Comparison of ENCODE assay signal across 24 cellular contexts in genomic region chr22:27099896-27100295, GRCh38.
"Had no signal": no experiment of that assay in that cellular context is flagged by ENCODE, and none has a peak within 500 bp of the region (broad histone marks: within the 10 kb centered on the region; RNA-seq: fewer than 3 reads in every experiment).

No MANE protein-coding gene starts in this region.

- H3K27me3 ChIP-seq: ascending aorta, sigmoid colon had no signal

- H3K4me3 ChIP-seq: ascending aorta, heart left ventricle, lung, smooth muscle cell, thoracic aorta had no signal

- H3K9me3 ChIP-seq: ascending aorta, gastroesophageal sphincter, heart left ventricle, sigmoid colon, thoracic aorta had no signal

- DNase-seq: activated CD4-positive, alpha-beta T cell treated with anti-CD3 and anti-CD28 coated beads for 1 hour; activated CD4-positive, alpha-beta T cell treated with anti-CD3 and anti-CD28 coated beads, Interleukin-2, amount 50 U/mL, for 1 hour; activated CD8-positive, alpha-beta T cell treated with anti-CD3 and anti-CD28 coated beads, Interleukin-2, amount 10 ng/mL, durations not matched to agents 7 days and 5 days; cerebellar nuclear complex; cortex of kidney; midbrain; natural killer cell; occipital lobe; sigmoid colon; stimulated activated CD4-positive, alpha-beta T cell treated with anti-CD3 and anti-CD28 coated beads, Interleukin-15, amount 100 ng/mL, for 24 hours; stimulated activated CD8-positive, alpha-beta memory T cell treated with anti-CD3 and anti-CD28 coated beads, Interleukin-4, amount 100 ng/mL, for 48 hours; stimulated activated naive B cell treated with anti-CD40 and anti-IgM and Interleukin-4, amounts not matched to agents 10 μg/mL and 1 μg/mL and 100 μg/mL, for 72 hours; T-cell; WERI-Rb-1 had no signal

- H3K27ac ChIP-seq: epithelial cell of prostate, heart left ventricle, thoracic aorta, WERI-Rb-1 had no signal

- H3K36me3 ChIP-seq: ascending aorta, gastroesophageal sphincter, heart left ventricle, sigmoid colon, thoracic aorta, WERI-Rb-1 had no signal

- H3K9me3 Mint-ChIP-seq: activated naive CD4-positive, alpha-beta T cell treated with anti-CD3 and anti-CD28 coated beads, Interleukin-2, amount 50 U/mL, for 72 hours; activated T-helper 1 cell treated with anti-CD3 and anti-CD28 coated beads, Interleukin-12 subunit alpha, Interleukin-12 subunit beta, Interleukin-2, Interleukin-4 antibody, amounts not matched to agents 30 ng/mL and 10 ng/mL and 1 ng/mL, durations not matched to agents 14 hours and 24 hours and 36 hours; natural killer cell; T-cell; T-helper 2 cell treated with Interferon-gamma antibody and Interleukin-4, amounts not matched to agents 5 μg/mL and 100 μg/mL, for 36 hours had no signal

- H3K27ac Mint-ChIP-seq: activated CD8-positive, alpha-beta T cell treated with anti-CD3 and anti-CD28 coated beads, Interleukin-2, amount 10 ng/mL, durations not matched to agents 7 days and 5 days; activated T-helper 1 cell treated with anti-CD3 and anti-CD28 coated beads, Interleukin-12 subunit alpha, Interleukin-12 subunit beta, Interleukin-2, Interleukin-4 antibody, amounts not matched to agents 30 ng/mL and 10 ng/mL and 1 ng/mL, durations not matched to agents 14 hours and 24 hours and 36 hours; natural killer cell; stimulated activated naive B cell treated with anti-CD40 and anti-IgM and Interleukin-4, amounts not matched to agents 10 μg/mL and 1 μg/mL and 100 μg/mL, for 72 hours; T-cell; T-helper 2 cell treated with Interferon-gamma antibody and Interleukin-4, amounts not matched to agents 5 μg/mL and 100 μg/mL, for 36 hours had no signal

- H3K36me3 Mint-ChIP-seq: activated naive CD4-positive, alpha-beta T cell treated with anti-CD3 and anti-CD28 coated beads, Interleukin-2, amount 50 U/mL, for 72 hours; natural killer cell; stimulated activated naive B cell treated with anti-CD40 and anti-IgM and Interleukin-4, amounts not matched to agents 10 μg/mL and 1 μg/mL and 100 μg/mL, for 72 hours; T-cell had no signal

- H3K4me1 Mint-ChIP-seq: natural killer cell; stimulated activated naive B cell treated with anti-CD40 and anti-IgM and Interleukin-4, amounts not matched to agents 10 μg/mL and 1 μg/mL and 100 μg/mL, for 72 hours; T-cell had no signal

- H3K4me3 Mint-ChIP-seq: activated CD8-positive, alpha-beta T cell treated with anti-CD3 and anti-CD28 coated beads, Interleukin-2, amount 10 ng/mL, durations not matched to agents 7 days and 5 days; activated T-helper 1 cell treated with anti-CD3 and anti-CD28 coated beads, Interleukin-12 subunit alpha, Interleukin-12 subunit beta, Interleukin-2, Interleukin-4 antibody, amounts not matched to agents 30 ng/mL and 10 ng/mL and 1 ng/mL, durations not matched to agents 14 hours and 24 hours and 36 hours; natural killer cell; stimulated activated naive B cell treated with anti-CD40 and anti-IgM and Interleukin-4, amounts not matched to agents 10 μg/mL and 1 μg/mL and 100 μg/mL, for 72 hours; T-cell; T-helper 2 cell treated with Interferon-gamma antibody and Interleukin-4, amounts not matched to agents 5 μg/mL and 100 μg/mL, for 36 hours had no signal
